1 cellular context compared by ENCODE assay signal in genomic region chr16:20878682-20879147, GRCh38.
A peak's percentile ranks its signal among the peaks of the same experiment; 100 is the strongest.
TF ChIP-seq lines count a peak whose summit lies in the region.

No MANE protein-coding gene starts in this region.

TF ChIP-seq in HepG2, 621 proteins besides CTCF, POLR2A, EP300 and RAD21 (continued from another document and continues in another):
- no peak for TF ChIP-seq ZNF205 (CRISPR knock-in tag; IDR thresholded peaks at IDR 0.05)
- no peak for TF ChIP-seq ZNF781 (CRISPR knock-in tag; IDR thresholded peaks at IDR 0.05; ENCODE audit: borderline replicate concordance, not compliant biosample characterization)
- TF ChIP-seq ZNF564 (CRISPR knock-in tag; IDR thresholded peaks at IDR 0.05): no peak
- no peak; the same call in 1 of the 2 replicates for TF ChIP-seq ZNF605 (CRISPR knock-in tag; IDR thresholded peaks at IDR 0.05)
- TF ChIP-seq HNRNPH1 (optimal IDR thresholded peaks at IDR 0.05; ENCODE audit: low read depth, low read length): no peak
- TF ChIP-seq ZNF264 (CRISPR knock-in tag; IDR thresholded peaks at IDR 0.05): no peak
- TF ChIP-seq, protein P1, sequence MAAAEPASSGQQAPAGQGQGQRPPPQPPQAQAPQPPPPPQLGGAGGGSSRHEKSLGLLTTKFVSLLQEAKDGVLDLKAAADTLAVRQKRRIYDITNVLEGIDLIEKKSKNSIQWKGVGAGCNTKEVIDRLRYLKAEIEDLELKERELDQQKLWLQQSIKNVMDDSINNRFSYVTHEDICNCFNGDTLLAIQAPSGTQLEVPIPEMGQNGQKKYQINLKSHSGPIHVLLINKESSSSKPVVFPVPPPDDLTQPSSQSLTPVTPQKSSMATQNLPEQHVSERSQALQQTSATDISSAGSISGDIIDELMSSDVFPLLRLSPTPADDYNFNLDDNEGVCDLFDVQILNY (CRISPR knock-in tag; conservative IDR thresholded peaks at IDR 0.05): no peak
- no peak for TF ChIP-seq REL (CRISPR knock-in tag; conservative IDR thresholded peaks at IDR 0.05)
- no peak for TF ChIP-seq ARHGAP35 (CRISPR knock-in tag; IDR thresholded peaks at IDR 0.05; ENCODE audit: borderline replicate concordance)
- TF ChIP-seq ZNF281 (CRISPR knock-in tag; IDR thresholded peaks at IDR 0.05; ENCODE audit: borderline replicate concordance): no peak
- TF ChIP-seq, protein P2, sequence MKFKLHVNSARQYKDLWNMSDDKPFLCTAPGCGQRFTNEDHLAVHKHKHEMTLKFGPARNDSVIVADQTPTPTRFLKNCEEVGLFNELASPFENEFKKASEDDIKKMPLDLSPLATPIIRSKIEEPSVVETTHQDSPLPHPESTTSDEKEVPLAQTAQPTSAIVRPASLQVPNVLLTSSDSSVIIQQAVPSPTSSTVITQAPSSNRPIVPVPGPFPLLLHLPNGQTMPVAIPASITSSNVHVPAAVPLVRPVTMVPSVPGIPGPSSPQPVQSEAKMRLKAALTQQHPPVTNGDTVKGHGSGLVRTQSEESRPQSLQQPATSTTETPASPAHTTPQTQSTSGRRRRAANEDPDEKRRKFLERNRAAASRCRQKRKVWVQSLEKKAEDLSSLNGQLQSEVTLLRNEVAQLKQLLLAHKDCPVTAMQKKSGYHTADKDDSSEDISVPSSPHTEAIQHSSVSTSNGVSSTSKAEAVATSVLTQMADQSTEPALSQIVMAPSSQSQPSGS (CRISPR knock-in tag; IDR thresholded peaks at IDR 0.05): peak; percentile 54; the same call in 1 of the 2 replicates
- peak; percentile 59 for TF ChIP-seq HDAC2 (CRISPR knock-in tag; IDR thresholded peaks at IDR 0.05)
- no peak for TF ChIP-seq ZMYM2 (CRISPR knock-in tag; IDR thresholded peaks at IDR 0.05)
- TF ChIP-seq ZNF432 (CRISPR knock-in tag; IDR thresholded peaks at IDR 0.05; ENCODE audit: borderline replicate concordance): no peak
- no peak for TF ChIP-seq ATF4 (CRISPR knock-in tag; IDR thresholded peaks at IDR 0.05)
- no peak for TF ChIP-seq ZNF780A (CRISPR knock-in tag; IDR thresholded peaks at IDR 0.05)
- no peak; the same call in 1 of the 2 replicates for TF ChIP-seq NFKBIZ (CRISPR knock-in tag; IDR thresholded peaks at IDR 0.05)
- TF ChIP-seq TEAD3 (CRISPR knock-in tag; optimal IDR thresholded peaks at IDR 0.05; ENCODE audit: borderline replicate concordance): peak; percentile 64
- TF ChIP-seq, protein P3, sequence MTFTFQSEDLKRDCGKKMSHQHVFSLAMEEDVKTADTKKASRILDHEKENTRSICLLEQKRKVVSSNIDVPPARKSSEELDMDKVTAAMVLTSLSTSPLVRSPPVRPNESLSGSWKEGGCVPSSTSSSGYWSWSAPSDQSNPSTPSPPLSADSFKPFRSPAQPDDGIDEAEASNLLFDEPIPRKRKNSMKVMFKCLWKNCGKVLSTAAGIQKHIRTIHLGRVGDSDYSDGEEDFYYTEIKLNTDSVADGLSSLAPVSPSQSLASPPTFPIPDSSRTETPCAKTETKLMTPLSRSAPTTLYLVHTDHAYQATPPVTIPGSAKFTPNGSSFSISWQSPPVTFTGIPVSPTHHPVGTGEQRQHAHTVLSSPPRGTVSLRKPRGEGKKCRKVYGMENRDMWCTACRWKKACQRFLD (CRISPR knock-in tag; IDR thresholded peaks at IDR 0.05; ENCODE audit: borderline replicate concordance): no peak
- TF ChIP-seq HNRNPUL1 (IDR thresholded peaks at IDR 0.05; ENCODE audit: low read depth, low read length): no peak
- no peak for TF ChIP-seq ZNF333 (CRISPR knock-in tag; IDR thresholded peaks at IDR 0.05; ENCODE audit: borderline replicate concordance)
- no peak for TF ChIP-seq ZSCAN22 (CRISPR knock-in tag; IDR thresholded peaks at IDR 0.05)
- no peak for TF ChIP-seq HES4 (CRISPR knock-in tag; IDR thresholded peaks at IDR 0.05; ENCODE audit: borderline replicate concordance)
- no peak for TF ChIP-seq GATA4 (IDR thresholded peaks at IDR 0.05; ENCODE audit: borderline replicate concordance, low read depth)
- no peak for TF ChIP-seq ARID2 (CRISPR knock-in tag; IDR thresholded peaks at IDR 0.05; ENCODE audit: borderline replicate concordance)
- TF ChIP-seq SRY (CRISPR knock-in tag; IDR thresholded peaks at IDR 0.05): no peak
- no peak for TF ChIP-seq SMARCE1 (IDR thresholded peaks at IDR 0.05; ENCODE audit: borderline replicate concordance)
- TF ChIP-seq ZNF850 (CRISPR knock-in tag; conservative IDR thresholded peaks at IDR 0.05): no peak
- no peak for TF ChIP-seq ZNF24 (IDR thresholded peaks at IDR 0.05)
- TF ChIP-seq, protein P4, sequence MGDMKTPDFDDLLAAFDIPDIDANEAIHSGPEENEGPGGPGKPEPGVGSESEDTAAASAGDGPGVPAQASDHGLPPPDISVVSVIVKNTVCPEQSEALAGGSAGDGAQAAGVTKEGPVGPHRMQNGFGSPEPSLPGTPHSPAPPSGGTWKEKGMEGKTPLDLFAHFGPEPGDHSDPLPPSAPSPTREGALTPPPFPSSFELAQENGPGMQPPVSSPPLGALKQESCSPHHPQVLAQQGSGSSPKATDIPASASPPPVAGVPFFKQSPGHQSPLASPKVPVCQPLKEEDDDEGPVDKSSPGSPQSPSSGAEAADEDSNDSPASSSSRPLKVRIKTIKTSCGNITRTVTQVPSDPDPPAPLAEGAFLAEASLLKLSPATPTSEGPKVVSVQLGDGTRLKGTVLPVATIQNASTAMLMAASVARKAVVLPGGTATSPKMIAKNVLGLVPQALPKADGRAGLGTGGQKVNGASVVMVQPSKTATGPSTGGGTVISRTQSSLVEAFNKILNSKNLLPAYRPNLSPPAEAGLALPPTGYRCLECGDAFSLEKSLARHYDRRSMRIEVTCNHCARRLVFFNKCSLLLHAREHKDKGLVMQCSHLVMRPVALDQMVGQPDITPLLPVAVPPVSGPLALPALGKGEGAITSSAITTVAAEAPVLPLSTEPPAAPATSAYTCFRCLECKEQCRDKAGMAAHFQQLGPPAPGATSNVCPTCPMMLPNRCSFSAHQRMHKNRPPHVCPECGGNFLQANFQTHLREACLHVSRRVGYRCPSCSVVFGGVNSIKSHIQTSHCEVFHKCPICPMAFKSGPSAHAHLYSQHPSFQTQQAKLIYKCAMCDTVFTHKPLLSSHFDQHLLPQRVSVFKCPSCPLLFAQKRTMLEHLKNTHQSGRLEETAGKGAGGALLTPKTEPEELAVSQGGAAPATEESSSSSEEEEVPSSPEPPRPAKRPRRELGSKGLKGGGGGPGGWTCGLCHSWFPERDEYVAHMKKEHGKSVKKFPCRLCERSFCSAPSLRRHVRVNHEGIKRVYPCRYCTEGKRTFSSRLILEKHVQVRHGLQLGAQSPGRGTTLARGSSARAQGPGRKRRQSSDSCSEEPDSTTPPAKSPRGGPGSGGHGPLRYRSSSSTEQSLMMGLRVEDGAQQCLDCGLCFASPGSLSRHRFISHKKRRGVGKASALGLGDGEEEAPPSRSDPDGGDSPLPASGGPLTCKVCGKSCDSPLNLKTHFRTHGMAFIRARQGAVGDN (CRISPR knock-in tag; IDR thresholded peaks at IDR 0.05): no peak
- TF ChIP-seq CREBL2 (CRISPR knock-in tag; IDR thresholded peaks at IDR 0.05; ENCODE audit: borderline replicate concordance): no peak
- TF ChIP-seq IRX3 (CRISPR knock-in tag; IDR thresholded peaks at IDR 0.05; ENCODE audit: borderline replicate concordance, low read depth): no peak
- no peak for TF ChIP-seq ATAD3A (CRISPR knock-in tag; IDR thresholded peaks at IDR 0.05)
- TF ChIP-seq ZNF468 (CRISPR knock-in tag; IDR thresholded peaks at IDR 0.05): no peak
- TF ChIP-seq ISL2 (CRISPR knock-in tag; IDR thresholded peaks at IDR 0.05): no peak
- TF ChIP-seq KDM2A (CRISPR knock-in tag; IDR thresholded peaks at IDR 0.05; ENCODE audit: borderline replicate concordance, low read depth): no peak
- TF ChIP-seq TBX2 (CRISPR knock-in tag; IDR thresholded peaks at IDR 0.05; ENCODE audit: borderline replicate concordance): peak; percentile 69; the same call in 1 of the 2 replicates
- TF ChIP-seq, protein P5, sequence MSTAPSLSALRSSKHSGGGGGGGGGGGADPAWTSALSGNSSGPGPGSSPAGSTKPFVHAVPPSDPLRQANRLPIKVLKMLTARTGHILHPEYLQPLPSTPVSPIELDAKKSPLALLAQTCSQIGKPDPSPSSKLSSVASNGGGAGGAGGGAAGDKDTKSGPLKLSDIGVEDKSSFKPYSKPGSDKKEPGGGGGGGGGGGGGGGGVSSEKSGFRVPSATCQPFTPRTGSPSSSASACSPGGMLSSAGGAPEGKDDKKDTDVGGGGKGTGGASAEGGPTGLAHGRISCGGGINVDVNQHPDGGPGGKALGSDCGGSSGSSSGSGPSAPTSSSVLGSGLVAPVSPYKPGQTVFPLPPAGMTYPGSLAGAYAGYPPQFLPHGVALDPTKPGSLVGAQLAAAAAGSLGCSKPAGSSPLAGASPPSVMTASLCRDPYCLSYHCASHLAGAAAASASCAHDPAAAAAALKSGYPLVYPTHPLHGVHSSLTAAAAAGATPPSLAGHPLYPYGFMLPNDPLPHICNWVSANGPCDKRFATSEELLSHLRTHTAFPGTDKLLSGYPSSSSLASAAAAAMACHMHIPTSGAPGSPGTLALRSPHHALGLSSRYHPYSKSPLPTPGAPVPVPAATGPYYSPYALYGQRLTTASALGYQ (CRISPR knock-in tag; IDR thresholded peaks at IDR 0.05): no peak
- no peak for TF ChIP-seq SMAD9 (CRISPR knock-in tag; IDR thresholded peaks at IDR 0.05)
- no peak for TF ChIP-seq ZNF280D (CRISPR knock-in tag; IDR thresholded peaks at IDR 0.05)
- TF ChIP-seq ZNF350 (CRISPR knock-in tag; IDR thresholded peaks at IDR 0.05; ENCODE audit: borderline replicate concordance, low read depth): no peak
- peak; percentile 37; the same call in 1 of the 2 replicates for TF ChIP-seq FOXP4 (CRISPR knock-in tag; IDR thresholded peaks at IDR 0.05)
- TF ChIP-seq ZNF878 (CRISPR knock-in tag; IDR thresholded peaks at IDR 0.05): no peak
- peak; percentile 55; the same call in 1 of the 2 replicates for TF ChIP-seq RXRB (CRISPR knock-in tag; IDR thresholded peaks at IDR 0.05; ENCODE audit: borderline replicate concordance)
- no peak for TF ChIP-seq ZNF207 (IDR thresholded peaks at IDR 0.05; ENCODE audit: borderline replicate concordance)
- no peak for TF ChIP-seq ZFY (CRISPR knock-in tag; IDR thresholded peaks at IDR 0.05)
- TF ChIP-seq TCF7L2 (IDR thresholded peaks at IDR 0.05; ENCODE audit: low read depth, low read length): no peak
